Comparison of ENCODE assay signal across 13 cellular contexts in genomic region chr4:31234494-31234893, GRCh38.
DNase-seq lines count a peak whose midpoint lies in the region; TF ChIP-seq lines count a peak whose summit lies in the region.
"Had no signal": no experiment of that assay in that cellular context is flagged by ENCODE, and none has a peak within 500 bp of the region (broad histone marks: within the 10 kb centered on the region; RNA-seq: fewer than 3 reads in every experiment).

No MANE protein-coding gene starts in this region.

- POLR2A ChIA-PET in HEK293T (lab: Yijun Ruan, JAX) = no interaction called here

- CTCF ChIA-PET in HEK293T (lab: Yijun Ruan, JAX) = no interaction called here

- peak; percentile 1 for DNase-seq in NCI-H1105 treated with DMSO at 0.1 percent for 48 hours (lab: John Stamatoyannopoulos, UW)
- DNase-seq in NCI-H1105 (lab: John Stamatoyannopoulos, UW) = no peak
- DNase-seq in HEK293T (ENCODE audit: extremely low spot score) = peak; percentile 9
- peak; percentile 5 for DNase-seq in LoVo (ENCODE audit: low spot score)
- DNase-seq in iPS-NIHi11 (ENCODE audit: low spot score) = peak; percentile 7
- DNase-seq in putamen (ENCODE audit: low spot score) = no peak
- no peak for DNase-seq in retina
- DNase-seq in SIG-M5 (lab: John Stamatoyannopoulos, UW) = no peak
- DNase-seq: activated T-cell treated with anti-CD3 and anti-CD28 coated beads, Interleukin-2, amount 50 U/mL, for 24 hours; caudate nucleus; DMS79 treated with DMSO at 0.1 percent for 48 hours; left cardiac atrium; stimulated activated naive CD4-positive, alpha-beta T cell had no signal

TF ChIP-seq in HEK293T, 16 proteins besides CTCF, POLR2A, EP300 and RAD21:
- TF ChIP-seq ELF4 (IDR thresholded peaks at IDR 0.05) = no peak
- TF ChIP-seq HDGF (IDR thresholded peaks at IDR 0.05; ENCODE audit: borderline replicate concordance) = no peak
- no peak for TF ChIP-seq TARDBP (IDR thresholded peaks at IDR 0.05)
- no peak for TF ChIP-seq SUZ12 (IDR thresholded peaks at IDR 0.05)
- no peak for TF ChIP-seq PKNOX1 (IDR thresholded peaks at IDR 0.05)
- TF ChIP-seq ARNT (IDR thresholded peaks at IDR 0.05) = no peak
- no peak for TF ChIP-seq BHLHE40 (IDR thresholded peaks at IDR 0.05; ENCODE audit: borderline replicate concordance)
- TF ChIP-seq L3MBTL2 (conservative IDR thresholded peaks at IDR 0.05) = no peak
- TF ChIP-seq FOXM1 (IDR thresholded peaks at IDR 0.05; ENCODE audit: borderline replicate concordance) = no peak
- TF ChIP-seq FOXA1 (IDR thresholded peaks at IDR 0.05) = no peak
- TF ChIP-seq CTBP1 (IDR thresholded peaks at IDR 0.05; ENCODE audit: borderline replicate concordance) = no peak
- TF ChIP-seq LEF1 (IDR thresholded peaks at IDR 0.05; ENCODE audit: borderline replicate concordance) = no peak
- no peak for TF ChIP-seq NFRKB (IDR thresholded peaks at IDR 0.05)
- no peak for TF ChIP-seq FOXK2 (IDR thresholded peaks at IDR 0.05)
- no peak for TF ChIP-seq ZNF384 (IDR thresholded peaks at IDR 0.05)
- no peak for TF ChIP-seq SP1 (IDR thresholded peaks at IDR 0.05)

Comparison
In these comparisons a context has a peak if more than half of its experiments do, and no peak if none do; other contexts are left out.
1. DNase-seq: peak in NCI-H1105 treated with DMSO at 0.1 percent for 48 hours (single experiment), HEK293T (single experiment), LoVo (single experiment) and iPS-NIHi11 (single experiment); none in NCI-H1105 (single experiment), putamen (single experiment), retina (single experiment) and SIG-M5 (single experiment).